1 cellular context compared by ENCODE assay signal in the genomic region with DNA sequence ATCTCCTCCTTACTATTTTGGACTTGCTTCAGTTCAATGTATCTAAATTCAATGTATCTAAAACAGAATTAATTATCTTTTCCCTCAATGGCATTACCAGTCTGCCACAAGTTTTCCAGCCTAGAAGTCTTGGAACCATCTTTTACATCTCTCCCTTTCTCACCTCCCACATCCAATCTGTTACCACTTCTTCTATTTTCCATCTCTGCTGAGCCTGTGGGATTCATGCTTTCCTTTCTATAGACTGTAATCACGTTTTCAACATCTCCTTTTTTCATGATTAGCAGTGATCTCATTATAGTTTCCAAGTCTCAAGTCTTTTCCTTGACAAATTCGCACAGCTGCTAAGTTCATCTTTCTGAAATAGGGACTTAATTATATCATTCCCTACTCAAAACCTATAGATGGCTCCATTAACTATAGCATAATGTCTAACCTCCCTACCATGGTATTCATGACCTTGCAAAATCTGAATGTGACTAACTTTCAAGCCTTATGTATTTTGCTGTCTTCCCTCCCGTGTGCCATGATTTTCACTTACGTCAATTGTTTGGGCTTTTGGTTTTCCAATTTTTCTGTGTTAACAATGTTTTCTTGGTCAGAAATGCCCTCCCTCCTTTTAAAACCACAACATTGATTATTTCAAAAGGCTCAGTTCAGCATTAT.
A peak's percentile ranks its signal among the peaks of the same experiment; 100 is the strongest.
TF ChIP-seq lines count a peak whose summit lies in the region.

No MANE protein-coding gene starts in this region.

TF ChIP-seq in K562, 482 proteins besides CTCF, POLR2A, EP300 and RAD21 (continues in another document):
- TF ChIP-seq SP2 (IDR thresholded peaks at IDR 0.05; ENCODE audit: extremely low read depth, low read depth, low read length, poor library complexity, severe bottlenecking) (no peak), BACH1 (tag; IDR thresholded peaks at IDR 0.05) (0 out of 2 replicates have a peak, but pooled peaks have one; percentile 18), ZNF316 (IDR thresholded peaks at IDR 0.05) (peak; percentile 88), MAFK (IDR thresholded peaks at IDR 0.05; ENCODE audit: low read length) (peak; percentile 45; the same call in 1 of the 2 replicates), GATAD2B (IDR thresholded peaks at IDR 0.05; ENCODE audit: borderline replicate concordance) (no peak), FUS (optimal IDR thresholded peaks at IDR 0.05; ENCODE audit: low read depth, low read length) (no peak), CEBPB (tag; IDR thresholded peaks at IDR 0.05) (no peak), NFYB (IDR thresholded peaks at IDR 0.05; ENCODE audit: extremely low read depth, insufficient read length) (no peak), MEF2D (tag; conservative IDR thresholded peaks at IDR 0.05; ENCODE audit: low read depth) (0 out of 2 replicates have a peak, but pooled peaks have one; percentile 25), TAF7 (tag; IDR thresholded peaks at IDR 0.05) (no peak), FOXA1 (IDR thresholded peaks at IDR 0.05; ENCODE audit: borderline replicate concordance) (no peak), TARDBP (IDR thresholded peaks at IDR 0.05) (no peak), NCOR1 (IDR thresholded peaks at IDR 0.05) (no peak), MTF1 (CRISPR knock-in tag; IDR thresholded peaks at IDR 0.05; ENCODE audit: borderline replicate concordance) (no peak), ZSCAN29 (IDR thresholded peaks at IDR 0.05) (no peak), ELF2 (CRISPR knock-in tag; IDR thresholded peaks at IDR 0.05) (0 out of 2 replicates have a peak, but pooled peaks have one; percentile 12), MAFG (tag; conservative IDR thresholded peaks at IDR 0.05) (peak; percentile 67), MAFF (IDR thresholded peaks at IDR 0.05; ENCODE audit: low read length) (peak; percentile 47; the same call in 1 of the 2 replicates), SNIP1 (IDR thresholded peaks at IDR 0.05; ENCODE audit: low read depth) (no peak), ZNF239 (CRISPR knock-in tag; IDR thresholded peaks at IDR 0.05) (no peak), NFE2 (IDR thresholded peaks at IDR 0.05; ENCODE audit: low read depth) (0 out of 2 replicates have a peak, but pooled peaks have one; percentile 34), ERF (CRISPR knock-in tag; IDR thresholded peaks at IDR 0.05) (no peak), ZNF764 (CRISPR knock-in tag; IDR thresholded peaks at IDR 0.05; ENCODE audit: low read depth) (no peak), SPI1 (IDR thresholded peaks at IDR 0.05; ENCODE audit: borderline replicate concordance, low read depth, low read length) (no peak), POLR2G (IDR thresholded peaks at IDR 0.05; ENCODE audit: low read depth, low read length) (no peak)
- TF ChIP-seq, protein P1, sequence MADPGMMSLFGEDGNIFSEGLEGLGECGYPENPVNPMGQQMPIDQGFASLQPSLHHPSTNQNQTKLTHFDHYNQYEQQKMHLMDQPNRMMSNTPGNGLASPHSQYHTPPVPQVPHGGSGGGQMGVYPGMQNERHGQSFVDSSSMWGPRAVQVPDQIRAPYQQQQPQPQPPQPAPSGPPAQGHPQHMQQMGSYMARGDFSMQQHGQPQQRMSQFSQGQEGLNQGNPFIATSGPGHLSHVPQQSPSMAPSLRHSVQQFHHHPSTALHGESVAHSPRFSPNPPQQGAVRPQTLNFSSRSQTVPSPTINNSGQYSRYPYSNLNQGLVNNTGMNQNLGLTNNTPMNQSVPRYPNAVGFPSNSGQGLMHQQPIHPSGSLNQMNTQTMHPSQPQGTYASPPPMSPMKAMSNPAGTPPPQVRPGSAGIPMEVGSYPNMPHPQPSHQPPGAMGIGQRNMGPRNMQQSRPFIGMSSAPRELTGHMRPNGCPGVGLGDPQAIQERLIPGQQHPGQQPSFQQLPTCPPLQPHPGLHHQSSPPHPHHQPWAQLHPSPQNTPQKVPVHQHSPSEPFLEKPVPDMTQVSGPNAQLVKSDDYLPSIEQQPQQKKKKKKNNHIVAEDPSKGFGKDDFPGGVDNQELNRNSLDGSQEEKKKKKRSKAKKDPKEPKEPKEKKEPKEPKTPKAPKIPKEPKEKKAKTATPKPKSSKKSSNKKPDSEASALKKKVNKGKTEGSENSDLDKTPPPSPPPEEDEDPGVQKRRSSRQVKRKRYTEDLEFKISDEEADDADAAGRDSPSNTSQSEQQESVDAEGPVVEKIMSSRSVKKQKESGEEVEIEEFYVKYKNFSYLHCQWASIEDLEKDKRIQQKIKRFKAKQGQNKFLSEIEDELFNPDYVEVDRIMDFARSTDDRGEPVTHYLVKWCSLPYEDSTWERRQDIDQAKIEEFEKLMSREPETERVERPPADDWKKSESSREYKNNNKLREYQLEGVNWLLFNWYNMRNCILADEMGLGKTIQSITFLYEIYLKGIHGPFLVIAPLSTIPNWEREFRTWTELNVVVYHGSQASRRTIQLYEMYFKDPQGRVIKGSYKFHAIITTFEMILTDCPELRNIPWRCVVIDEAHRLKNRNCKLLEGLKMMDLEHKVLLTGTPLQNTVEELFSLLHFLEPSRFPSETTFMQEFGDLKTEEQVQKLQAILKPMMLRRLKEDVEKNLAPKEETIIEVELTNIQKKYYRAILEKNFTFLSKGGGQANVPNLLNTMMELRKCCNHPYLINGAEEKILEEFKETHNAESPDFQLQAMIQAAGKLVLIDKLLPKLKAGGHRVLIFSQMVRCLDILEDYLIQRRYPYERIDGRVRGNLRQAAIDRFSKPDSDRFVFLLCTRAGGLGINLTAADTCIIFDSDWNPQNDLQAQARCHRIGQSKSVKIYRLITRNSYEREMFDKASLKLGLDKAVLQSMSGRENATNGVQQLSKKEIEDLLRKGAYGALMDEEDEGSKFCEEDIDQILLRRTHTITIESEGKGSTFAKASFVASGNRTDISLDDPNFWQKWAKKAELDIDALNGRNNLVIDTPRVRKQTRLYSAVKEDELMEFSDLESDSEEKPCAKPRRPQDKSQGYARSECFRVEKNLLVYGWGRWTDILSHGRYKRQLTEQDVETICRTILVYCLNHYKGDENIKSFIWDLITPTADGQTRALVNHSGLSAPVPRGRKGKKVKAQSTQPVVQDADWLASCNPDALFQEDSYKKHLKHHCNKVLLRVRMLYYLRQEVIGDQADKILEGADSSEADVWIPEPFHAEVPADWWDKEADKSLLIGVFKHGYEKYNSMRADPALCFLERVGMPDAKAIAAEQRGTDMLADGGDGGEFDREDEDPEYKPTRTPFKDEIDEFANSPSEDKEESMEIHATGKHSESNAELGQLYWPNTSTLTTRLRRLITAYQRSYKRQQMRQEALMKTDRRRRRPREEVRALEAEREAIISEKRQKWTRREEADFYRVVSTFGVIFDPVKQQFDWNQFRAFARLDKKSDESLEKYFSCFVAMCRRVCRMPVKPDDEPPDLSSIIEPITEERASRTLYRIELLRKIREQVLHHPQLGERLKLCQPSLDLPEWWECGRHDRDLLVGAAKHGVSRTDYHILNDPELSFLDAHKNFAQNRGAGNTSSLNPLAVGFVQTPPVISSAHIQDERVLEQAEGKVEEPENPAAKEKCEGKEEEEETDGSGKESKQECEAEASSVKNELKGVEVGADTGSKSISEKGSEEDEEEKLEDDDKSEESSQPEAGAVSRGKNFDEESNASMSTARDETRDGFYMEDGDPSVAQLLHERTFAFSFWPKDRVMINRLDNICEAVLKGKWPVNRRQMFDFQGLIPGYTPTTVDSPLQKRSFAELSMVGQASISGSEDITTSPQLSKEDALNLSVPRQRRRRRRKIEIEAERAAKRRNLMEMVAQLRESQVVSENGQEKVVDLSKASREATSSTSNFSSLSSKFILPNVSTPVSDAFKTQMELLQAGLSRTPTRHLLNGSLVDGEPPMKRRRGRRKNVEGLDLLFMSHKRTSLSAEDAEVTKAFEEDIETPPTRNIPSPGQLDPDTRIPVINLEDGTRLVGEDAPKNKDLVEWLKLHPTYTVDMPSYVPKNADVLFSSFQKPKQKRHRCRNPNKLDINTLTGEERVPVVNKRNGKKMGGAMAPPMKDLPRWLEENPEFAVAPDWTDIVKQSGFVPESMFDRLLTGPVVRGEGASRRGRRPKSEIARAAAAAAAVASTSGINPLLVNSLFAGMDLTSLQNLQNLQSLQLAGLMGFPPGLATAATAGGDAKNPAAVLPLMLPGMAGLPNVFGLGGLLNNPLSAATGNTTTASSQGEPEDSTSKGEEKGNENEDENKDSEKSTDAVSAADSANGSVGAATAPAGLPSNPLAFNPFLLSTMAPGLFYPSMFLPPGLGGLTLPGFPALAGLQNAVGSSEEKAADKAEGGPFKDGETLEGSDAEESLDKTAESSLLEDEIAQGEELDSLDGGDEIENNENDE (IDR thresholded peaks at IDR 0.05; ENCODE audit: low read depth, low read length), result no peak
- TF ChIP-seq, protein P2, sequence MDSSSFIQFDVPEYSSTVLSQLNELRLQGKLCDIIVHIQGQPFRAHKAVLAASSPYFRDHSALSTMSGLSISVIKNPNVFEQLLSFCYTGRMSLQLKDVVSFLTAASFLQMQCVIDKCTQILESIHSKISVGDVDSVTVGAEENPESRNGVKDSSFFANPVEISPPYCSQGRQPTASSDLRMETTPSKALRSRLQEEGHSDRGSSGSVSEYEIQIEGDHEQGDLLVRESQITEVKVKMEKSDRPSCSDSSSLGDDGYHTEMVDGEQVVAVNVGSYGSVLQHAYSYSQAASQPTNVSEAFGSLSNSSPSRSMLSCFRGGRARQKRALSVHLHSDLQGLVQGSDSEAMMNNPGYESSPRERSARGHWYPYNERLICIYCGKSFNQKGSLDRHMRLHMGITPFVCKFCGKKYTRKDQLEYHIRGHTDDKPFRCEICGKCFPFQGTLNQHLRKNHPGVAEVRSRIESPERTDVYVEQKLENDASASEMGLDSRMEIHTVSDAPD (CRISPR knock-in tag; IDR thresholded peaks at IDR 0.05), result no peak
- TF ChIP-seq, protein P3, sequence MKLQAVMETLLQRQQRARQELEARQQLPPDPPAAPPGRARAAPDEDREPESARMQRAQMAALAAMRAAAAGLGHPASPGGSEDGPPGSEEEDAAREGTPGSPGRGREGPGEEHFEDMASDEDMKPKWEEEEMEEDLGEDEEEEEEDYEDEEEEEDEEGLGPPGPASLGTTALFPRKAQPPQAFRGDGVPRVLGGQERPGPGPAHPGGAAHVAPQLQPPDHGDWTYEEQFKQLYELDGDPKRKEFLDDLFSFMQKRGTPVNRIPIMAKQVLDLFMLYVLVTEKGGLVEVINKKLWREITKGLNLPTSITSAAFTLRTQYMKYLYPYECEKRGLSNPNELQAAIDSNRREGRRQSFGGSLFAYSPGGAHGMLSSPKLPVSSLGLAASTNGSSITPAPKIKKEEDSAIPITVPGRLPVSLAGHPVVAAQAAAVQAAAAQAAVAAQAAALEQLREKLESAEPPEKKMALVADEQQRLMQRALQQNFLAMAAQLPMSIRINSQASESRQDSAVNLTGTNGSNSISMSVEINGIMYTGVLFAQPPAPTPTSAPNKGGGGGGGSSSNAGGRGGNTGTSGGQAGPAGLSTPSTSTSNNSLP (IDR thresholded peaks at IDR 0.05; ENCODE audit: borderline replicate concordance, low read depth, low read length), result no peak
- TF ChIP-seq, protein P4, sequence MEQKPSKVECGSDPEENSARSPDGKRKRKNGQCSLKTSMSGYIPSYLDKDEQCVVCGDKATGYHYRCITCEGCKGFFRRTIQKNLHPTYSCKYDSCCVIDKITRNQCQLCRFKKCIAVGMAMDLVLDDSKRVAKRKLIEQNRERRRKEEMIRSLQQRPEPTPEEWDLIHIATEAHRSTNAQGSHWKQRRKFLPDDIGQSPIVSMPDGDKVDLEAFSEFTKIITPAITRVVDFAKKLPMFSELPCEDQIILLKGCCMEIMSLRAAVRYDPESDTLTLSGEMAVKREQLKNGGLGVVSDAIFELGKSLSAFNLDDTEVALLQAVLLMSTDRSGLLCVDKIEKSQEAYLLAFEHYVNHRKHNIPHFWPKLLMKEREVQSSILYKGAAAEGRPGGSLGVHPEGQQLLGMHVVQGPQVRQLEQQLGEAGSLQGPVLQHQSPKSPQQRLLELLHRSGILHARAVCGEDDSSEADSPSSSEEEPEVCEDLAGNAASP (IDR thresholded peaks at IDR 0.05), result no peak
- TF ChIP-seq, protein P5, sequence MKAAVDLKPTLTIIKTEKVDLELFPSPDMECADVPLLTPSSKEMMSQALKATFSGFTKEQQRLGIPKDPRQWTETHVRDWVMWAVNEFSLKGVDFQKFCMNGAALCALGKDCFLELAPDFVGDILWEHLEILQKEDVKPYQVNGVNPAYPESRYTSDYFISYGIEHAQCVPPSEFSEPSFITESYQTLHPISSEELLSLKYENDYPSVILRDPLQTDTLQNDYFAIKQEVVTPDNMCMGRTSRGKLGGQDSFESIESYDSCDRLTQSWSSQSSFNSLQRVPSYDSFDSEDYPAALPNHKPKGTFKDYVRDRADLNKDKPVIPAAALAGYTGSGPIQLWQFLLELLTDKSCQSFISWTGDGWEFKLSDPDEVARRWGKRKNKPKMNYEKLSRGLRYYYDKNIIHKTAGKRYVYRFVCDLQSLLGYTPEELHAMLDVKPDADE (conservative IDR thresholded peaks at IDR 0.05; ENCODE audit: control insufficient read depth, low read depth, low read length), result no peak
- TF ChIP-seq, protein P6, sequence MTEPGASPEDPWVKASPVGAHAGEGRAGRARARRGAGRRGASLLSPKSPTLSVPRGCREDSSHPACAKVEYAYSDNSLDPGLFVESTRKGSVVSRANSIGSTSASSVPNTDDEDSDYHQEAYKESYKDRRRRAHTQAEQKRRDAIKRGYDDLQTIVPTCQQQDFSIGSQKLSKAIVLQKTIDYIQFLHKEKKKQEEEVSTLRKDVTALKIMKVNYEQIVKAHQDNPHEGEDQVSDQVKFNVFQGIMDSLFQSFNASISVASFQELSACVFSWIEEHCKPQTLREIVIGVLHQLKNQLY (CRISPR knock-in tag; conservative IDR thresholded peaks at IDR 0.05), result no peak
- TF ChIP-seq, protein P7, sequence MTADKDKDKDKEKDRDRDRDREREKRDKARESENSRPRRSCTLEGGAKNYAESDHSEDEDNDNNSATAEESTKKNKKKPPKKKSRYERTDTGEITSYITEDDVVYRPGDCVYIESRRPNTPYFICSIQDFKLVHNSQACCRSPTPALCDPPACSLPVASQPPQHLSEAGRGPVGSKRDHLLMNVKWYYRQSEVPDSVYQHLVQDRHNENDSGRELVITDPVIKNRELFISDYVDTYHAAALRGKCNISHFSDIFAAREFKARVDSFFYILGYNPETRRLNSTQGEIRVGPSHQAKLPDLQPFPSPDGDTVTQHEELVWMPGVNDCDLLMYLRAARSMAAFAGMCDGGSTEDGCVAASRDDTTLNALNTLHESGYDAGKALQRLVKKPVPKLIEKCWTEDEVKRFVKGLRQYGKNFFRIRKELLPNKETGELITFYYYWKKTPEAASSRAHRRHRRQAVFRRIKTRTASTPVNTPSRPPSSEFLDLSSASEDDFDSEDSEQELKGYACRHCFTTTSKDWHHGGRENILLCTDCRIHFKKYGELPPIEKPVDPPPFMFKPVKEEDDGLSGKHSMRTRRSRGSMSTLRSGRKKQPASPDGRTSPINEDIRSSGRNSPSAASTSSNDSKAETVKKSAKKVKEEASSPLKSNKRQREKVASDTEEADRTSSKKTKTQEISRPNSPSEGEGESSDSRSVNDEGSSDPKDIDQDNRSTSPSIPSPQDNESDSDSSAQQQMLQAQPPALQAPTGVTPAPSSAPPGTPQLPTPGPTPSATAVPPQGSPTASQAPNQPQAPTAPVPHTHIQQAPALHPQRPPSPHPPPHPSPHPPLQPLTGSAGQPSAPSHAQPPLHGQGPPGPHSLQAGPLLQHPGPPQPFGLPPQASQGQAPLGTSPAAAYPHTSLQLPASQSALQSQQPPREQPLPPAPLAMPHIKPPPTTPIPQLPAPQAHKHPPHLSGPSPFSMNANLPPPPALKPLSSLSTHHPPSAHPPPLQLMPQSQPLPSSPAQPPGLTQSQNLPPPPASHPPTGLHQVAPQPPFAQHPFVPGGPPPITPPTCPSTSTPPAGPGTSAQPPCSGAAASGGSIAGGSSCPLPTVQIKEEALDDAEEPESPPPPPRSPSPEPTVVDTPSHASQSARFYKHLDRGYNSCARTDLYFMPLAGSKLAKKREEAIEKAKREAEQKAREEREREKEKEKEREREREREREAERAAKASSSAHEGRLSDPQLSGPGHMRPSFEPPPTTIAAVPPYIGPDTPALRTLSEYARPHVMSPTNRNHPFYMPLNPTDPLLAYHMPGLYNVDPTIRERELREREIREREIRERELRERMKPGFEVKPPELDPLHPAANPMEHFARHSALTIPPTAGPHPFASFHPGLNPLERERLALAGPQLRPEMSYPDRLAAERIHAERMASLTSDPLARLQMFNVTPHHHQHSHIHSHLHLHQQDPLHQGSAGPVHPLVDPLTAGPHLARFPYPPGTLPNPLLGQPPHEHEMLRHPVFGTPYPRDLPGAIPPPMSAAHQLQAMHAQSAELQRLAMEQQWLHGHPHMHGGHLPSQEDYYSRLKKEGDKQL (CRISPR knock-in tag; IDR thresholded peaks at IDR 0.05; ENCODE audit: borderline replicate concordance), result no peak
